In the genomic region with DNA sequence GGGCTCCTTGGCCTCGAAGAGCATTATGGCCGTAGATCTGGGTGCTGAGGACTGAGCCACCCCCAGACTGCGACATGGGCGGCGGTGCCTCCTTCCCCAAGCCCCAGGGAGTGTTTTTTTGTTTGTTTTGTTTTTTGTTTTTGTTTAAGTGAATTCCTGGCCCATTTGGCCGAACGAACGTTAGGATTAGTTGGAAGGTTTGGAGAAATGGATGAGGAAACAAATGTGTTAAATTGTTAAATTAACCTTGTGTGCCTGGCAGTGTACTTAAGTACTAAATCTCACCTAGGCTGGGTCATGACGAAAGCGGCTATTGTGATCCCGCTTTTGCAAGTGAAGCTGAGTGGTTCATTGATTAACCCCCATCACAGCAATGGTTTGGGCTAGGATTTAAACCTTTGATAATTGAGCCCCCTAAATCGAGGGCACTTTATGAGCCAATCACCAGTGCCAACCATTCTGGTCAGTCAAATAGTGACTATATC, we compare ENCODE assay signal across 8 cellular contexts. TPM values are rescaled to one million over a fixed set of nuclear protein-coding genes. Genes with fewer than 3 reads are reported as not detected.
DNase-seq lines count a peak whose midpoint lies in the region; ATAC-seq and TF ChIP-seq lines count a peak whose summit lies in the region.

No MANE protein-coding gene starts in this region.

- H3K9me3 ChIP-seq in transverse colon: no peaks in the 10 kb centered on the region
- H3K9me3 ChIP-seq in neural progenitor cell (ENCODE audit: low read depth): no peaks in the 10 kb centered on the region

- ATAC-seq in left lobe of liver (peak; percentile 26), HG03039 (IDR thresholded peaks at IDR 0.05; ENCODE audit: unreplicated experiment) (no peak)

- WGBS in transverse colon (ENCODE audit: low coverage in 1 of 2), 2 donors: 24 to 34% methylated on average over 10 to 12 of the region's 12 CpGs

- H3K27me3 Mint-ChIP-seq in activated naive CD4-positive, alpha-beta T cell treated with anti-CD3 and anti-CD28 coated beads, Interleukin-2, amount 50 U/mL, for 24 hours: no peaks in the 10 kb centered on the region
- no peaks in the 10 kb centered on the region for H3K27me3 Mint-ChIP-seq in activated T-helper 2 cell treated with anti-CD3 and anti-CD28 coated beads, Interferon-gamma antibody, Interleukin-2, Interleukin-4, amounts not matched to agents 10 μg/mL and 5 μg/mL and 100 μg/mL, durations not matched to agents 14 hours and 24 hours and 36 hours (ENCODE audit: low read depth)
- H3K27me3 Mint-ChIP-seq in neural progenitor cell (ENCODE audit: insufficient read depth, low read depth): peaks cover 11% of the 10 kb centered on the region

- peaks cover 4 to 23% (median 8%) of the 10 kb centered on the region in 4 donors for H3K4me1 ChIP-seq in transverse colon
- H3K4me1 ChIP-seq in neural progenitor cell: no peaks in the 10 kb centered on the region

- H3K27me3 ChIP-seq in transverse colon: no peaks in the 10 kb centered on the region
- H3K27me3 ChIP-seq in neural progenitor cell: no peaks in the 10 kb centered on the region

- no peak for DNase-seq in activated naive CD4-positive, alpha-beta T cell treated with anti-CD3 and anti-CD28 coated beads, Interleukin-2, amount 50 U/mL, for 16 hours
- no peak for DNase-seq in activated T-helper 2 cell treated with anti-CD3 and anti-CD28 coated beads, Interferon-gamma antibody, Interleukin-2, Interleukin-4, amounts not matched to agents 10 μg/mL and 5 μg/mL and 100 μg/mL, durations not matched to agents 14 hours and 24 hours and 36 hours (ENCODE audit: low spot score)
- DNase-seq in left lobe of liver (ENCODE audit: low spot score) (no peak), transverse colon (peak; percentile 35), neural progenitor cell (ENCODE audit: low spot score) (no peak)
- DNase-seq in stimulated activated naive CD4-positive, alpha-beta T cell treated with Interleukin-2 at 50 U/mL for 16 hours (lab: John Stamatoyannopoulos, UW): no peak

- no peak overlapping the region for H2AFZ ChIP-seq in neural progenitor cell (replicated peaks)

- peak overlapping the region; percentile 58 to 79 (median 66) for H3K4me3 ChIP-seq in transverse colon
- H3K4me3 ChIP-seq in neural progenitor cell: no peak overlapping the region

- no peak overlapping the region for H3K9ac ChIP-seq in neural progenitor cell

- peaks cover 17% of the 10 kb centered on the region for H3K4me1 Mint-ChIP-seq in activated naive CD4-positive, alpha-beta T cell treated with anti-CD3 and anti-CD28 coated beads, Interleukin-2, amount 50 U/mL, for 24 hours
- peaks cover 10% of the 10 kb centered on the region for H3K4me1 Mint-ChIP-seq in activated T-helper 2 cell treated with anti-CD3 and anti-CD28 coated beads, Interferon-gamma antibody, Interleukin-2, Interleukin-4, amounts not matched to agents 10 μg/mL and 5 μg/mL and 100 μg/mL, durations not matched to agents 14 hours and 24 hours and 36 hours (ENCODE audit: low read depth)
- no peaks in the 10 kb centered on the region for H3K4me1 Mint-ChIP-seq in neural progenitor cell

- H3F3A ChIP-seq in neural progenitor cell (ENCODE audit: low read depth): no peaks in the 10 kb centered on the region

- H3K36me3 ChIP-seq in transverse colon: no peaks in the 10 kb centered on the region
- H3K36me3 ChIP-seq in neural progenitor cell: no peaks in the 10 kb centered on the region

- no peak for TF ChIP-seq EP300 in transverse colon (IDR thresholded peaks at IDR 0.05; ENCODE audit: low read depth)

- no peaks in the 10 kb centered on the region for H3K9me3 Mint-ChIP-seq in activated naive CD4-positive, alpha-beta T cell treated with anti-CD3 and anti-CD28 coated beads, Interleukin-2, amount 50 U/mL, for 24 hours
- H3K9me3 Mint-ChIP-seq in activated T-helper 2 cell treated with anti-CD3 and anti-CD28 coated beads, Interferon-gamma antibody, Interleukin-2, Interleukin-4, amounts not matched to agents 10 μg/mL and 5 μg/mL and 100 μg/mL, durations not matched to agents 14 hours and 24 hours and 36 hours: no peaks in the 10 kb centered on the region
- H3K9me3 Mint-ChIP-seq in neural progenitor cell: peaks cover 3% of the 10 kb centered on the region

- H3K4me2 ChIP-seq in neural progenitor cell: no peak overlapping the region

- no peaks in the 10 kb centered on the region for H3K36me3 Mint-ChIP-seq in activated naive CD4-positive, alpha-beta T cell treated with anti-CD3 and anti-CD28 coated beads, Interleukin-2, amount 50 U/mL, for 24 hours
- H3K36me3 Mint-ChIP-seq in activated T-helper 2 cell treated with anti-CD3 and anti-CD28 coated beads, Interferon-gamma antibody, Interleukin-2, Interleukin-4, amounts not matched to agents 10 μg/mL and 5 μg/mL and 100 μg/mL, durations not matched to agents 14 hours and 24 hours and 36 hours (ENCODE audit: low read depth): peaks cover 13% of the 10 kb centered on the region
- no peaks in the 10 kb centered on the region for H3K36me3 Mint-ChIP-seq in neural progenitor cell

- H3K27ac ChIP-seq in transverse colon: peak overlapping the region; percentile 89 to 93 (median 90)
- no peak overlapping the region for H3K27ac ChIP-seq in neural progenitor cell

- no peak for TF ChIP-seq POLR2A in transverse colon (IDR thresholded peaks at IDR 0.05)

- in situ Hi-C loops in transverse colon (cut with MboI; ENCODE audit: low pct_ligation_motif_present in 1 of 4, low pct_unique_long_range_greater_than_20kb in 1 of 4, low sequenced_read_pairs in 3 of 4): loop anchor here in 1 of 4 donors (25.0 kb wide), 1 partner anchor 1980 kb away; the partner anchor contains the start of gene NAA35

- intact Hi-C loops in activated T-helper 2 cell treated with anti-CD3 and anti-CD28 coated beads, Interferon-gamma antibody, Interleukin-2, Interleukin-4, amounts not matched to agents 10 μg/mL and 5 μg/mL and 100 μg/mL, durations not matched to agents 14 hours and 24 hours and 36 hours (cut with micrococcal nuclease): loop anchor here (2.0 kb wide), 1 partner anchor 36 kb away; the partner anchor contains the start of gene KIF27
- intact Hi-C loops in transverse colon (cut with DNase I; ENCODE audit: low total_unique reads): no loop called here

- no peaks in the 10 kb centered on the region for H3K79me2 ChIP-seq in neural progenitor cell (ENCODE audit: low read depth)

- H3K27ac Mint-ChIP-seq in activated naive CD4-positive, alpha-beta T cell treated with anti-CD3 and anti-CD28 coated beads, Interleukin-2, amount 50 U/mL, for 24 hours: peak overlapping the region; percentile 88
- peak overlapping the region; percentile 84 for H3K27ac Mint-ChIP-seq in activated T-helper 2 cell treated with anti-CD3 and anti-CD28 coated beads, Interferon-gamma antibody, Interleukin-2, Interleukin-4, amounts not matched to agents 10 μg/mL and 5 μg/mL and 100 μg/mL, durations not matched to agents 14 hours and 24 hours and 36 hours
- H3K27ac Mint-ChIP-seq in neural progenitor cell: no peak overlapping the region

- peak overlapping the region; percentile 99 for H3K4me3 Mint-ChIP-seq in activated naive CD4-positive, alpha-beta T cell treated with anti-CD3 and anti-CD28 coated beads, Interleukin-2, amount 50 U/mL, for 24 hours
- H3K4me3 Mint-ChIP-seq in activated T-helper 2 cell treated with anti-CD3 and anti-CD28 coated beads, Interferon-gamma antibody, Interleukin-2, Interleukin-4, amounts not matched to agents 10 μg/mL and 5 μg/mL and 100 μg/mL, durations not matched to agents 14 hours and 24 hours and 36 hours (ENCODE audit: low read depth): peak overlapping the region; percentile 99
- H3K4me3 Mint-ChIP-seq in neural progenitor cell: no peak overlapping the region

- TF ChIP-seq CTCF in transverse colon (IDR thresholded peaks at IDR 0.05) (no peak), neural progenitor cell (IDR thresholded peaks at IDR 0.05) (no peak)

- H4K20me1 ChIP-seq in neural progenitor cell (ENCODE audit: low read depth): no peaks in the 10 kb centered on the region

RNA-seq across cellular contexts. Expression of gene HNRNPK, which starts 22.9 kb away (rescaled TPM):
- total RNA-seq in activated T-helper 2 cell treated with anti-CD3 and anti-CD28 coated beads, Interferon-gamma antibody, Interleukin-2, Interleukin-4, amounts not matched to agents 10 μg/mL and 5 μg/mL and 100 μg/mL, durations not matched to agents 14 hours and 24 hours and 36 hours: 855 and 856 TPM in 2 replicates
- total RNA-seq in left lobe of liver: 173 TPM
- 100 to 1,000 TPM; 132 to 406 (median 278) TPM for total RNA-seq in transverse colon
- total RNA-seq in neural progenitor cell (ENCODE audit: low replicate concordance): 1,112 and 1,406 TPM in 2 replicates

RNA-seq across cellular contexts. Expression of gene RMI1, which starts 23.5 kb away (rescaled TPM):
- 26.1 and 27.3 TPM in 2 replicates for total RNA-seq in activated T-helper 2 cell treated with anti-CD3 and anti-CD28 coated beads, Interferon-gamma antibody, Interleukin-2, Interleukin-4, amounts not matched to agents 10 μg/mL and 5 μg/mL and 100 μg/mL, durations not matched to agents 14 hours and 24 hours and 36 hours
- total RNA-seq in left lobe of liver (4.0 TPM), transverse colon (10 to 100 TPM in 2 of 4 donors, 1 to 10 TPM in 2; 1.8 to 13.1 (median 9.1) TPM), neural progenitor cell (ENCODE audit: low replicate concordance) (22.9 and 35.7 TPM in 2 replicates)

RNA-seq across cellular contexts. Expression of gene KIF27, which starts 35.8 kb away (rescaled TPM):
- total RNA-seq in activated T-helper 2 cell treated with anti-CD3 and anti-CD28 coated beads, Interferon-gamma antibody, Interleukin-2, Interleukin-4, amounts not matched to agents 10 μg/mL and 5 μg/mL and 100 μg/mL, durations not matched to agents 14 hours and 24 hours and 36 hours: 2.3 and 2.7 TPM in 2 replicates
- 2.2 TPM for total RNA-seq in left lobe of liver
- 1 to 10 TPM in 3 of 4 donors, under 1 TPM in 1; 0.75 to 5.2 (median 3.6) TPM for total RNA-seq in transverse colon
- total RNA-seq in neural progenitor cell (ENCODE audit: low replicate concordance): 13.0 and 16.4 TPM in 2 replicates
